ENCODE assay signal across 21 cellular contexts in the genomic region with DNA sequence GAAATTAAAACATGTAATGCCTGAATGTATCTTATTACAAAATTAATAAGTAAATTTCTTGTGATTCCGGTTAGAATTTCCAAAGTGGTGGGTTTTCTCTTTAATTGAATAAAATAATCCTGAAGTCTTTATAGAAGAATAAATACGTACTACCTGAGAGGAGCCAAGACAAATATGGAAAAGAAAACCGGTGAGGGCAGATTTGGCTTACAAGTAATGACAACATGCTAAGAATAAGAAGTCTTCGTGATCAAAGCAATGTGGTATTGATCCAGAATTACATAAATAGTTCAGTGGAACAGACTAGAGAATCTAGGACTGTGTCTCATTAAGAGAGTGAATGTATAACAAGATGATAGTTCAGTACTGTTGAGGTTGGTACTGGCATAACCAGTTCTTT.
DNase-seq lines count a peak whose midpoint lies in the region; ATAC-seq and TF ChIP-seq lines count a peak whose summit lies in the region.
"Had no signal": no experiment of that assay in that cellular context is flagged by ENCODE, and none has a peak within 500 bp of the region (broad histone marks: within the 10 kb centered on the region; RNA-seq: fewer than 3 reads in every experiment).

No MANE protein-coding gene starts in this region.

- DNase-seq in IMR-90 (no peak), RWPE2 (ENCODE audit: low spot score) (no peak), hepatocyte (ENCODE audit: low spot score) (no peak), suprapubic skin (ENCODE audit: low spot score in 2 of 2) (no peak), UCSD-AML1 (lab: John Stamatoyannopoulos, UW; ENCODE audit: unreplicated experiment) (no peak), cortex of kidney (lab: John Stamatoyannopoulos, UW) (no peak)
- DNase-seq in naive thymus-derived CD4-positive, alpha-beta T cell, result no peak
- DNase-seq: ACHN; Caco-2; CD4-positive, alpha-beta T cell; DMS153; NCI-H1417; NCI-H1694 treated with DMSO at 0.1 percent for 48 hours; NCI-H446; NCI-H69 had no signal

- no peak overlapping the region for H4K91ac ChIP-seq in IMR-90 (ENCODE audit: insufficient read depth, low read depth, low read length)

- H3K14ac ChIP-seq in IMR-90 (replicated peaks; ENCODE audit: low read depth, low read length), result no peak overlapping the region

- H3K4me3 Mint-ChIP-seq in naive thymus-derived CD4-positive, alpha-beta T cell, result no peak overlapping the region
- H3K4me3 Mint-ChIP-seq: CD4-positive, alpha-beta T cell; GM23338 had no signal

- peaks cover 3 to 20% of the 10 kb centered on the region in 2 experiments; a peak in 3 of 4 replicates for H3K79me1 ChIP-seq in IMR-90 (ENCODE audit: low read depth in 1 of 2, low read length in 2 of 2)

- no peaks in the 10 kb centered on the region for H3K9me3 ChIP-seq in IMR-90 (ENCODE audit: control insufficient read depth, insufficient read depth, low read length)
- H3K9me3 ChIP-seq in RWPE2 (ENCODE audit: severe bottlenecking), result no peaks in the 10 kb centered on the region
- H3K9me3 ChIP-seq in hepatocyte (ENCODE audit: low read depth), result no peaks in the 10 kb centered on the region
- no peaks in the 10 kb centered on the region for H3K9me3 ChIP-seq in suprapubic skin
- no peaks in the 10 kb centered on the region for H3K9me3 ChIP-seq in naive thymus-derived CD4-positive, alpha-beta T cell (ENCODE audit: control insufficient read depth in 2 of 3, low read length in 3 of 3)
- H3K9me3 ChIP-seq: BLaER1, Caco-2, HAP-1, Peyer's patch, SJSA1 had no signal

- H3K9me1 ChIP-seq in IMR-90 (ENCODE audit: insufficient read depth, low read length), result peaks cover 17% of the 10 kb centered on the region

- H3K27ac ChIP-seq in IMR-90 (ENCODE audit: insufficient read depth, low read length), result no peak overlapping the region
- H3K27ac ChIP-seq in RWPE2 (ENCODE audit: poor library complexity, severe bottlenecking), result peak overlapping the region; percentile 91
- H3K27ac ChIP-seq in hepatocyte, result peak overlapping the region; percentile 17
- peak overlapping the region; percentile 14 for H3K27ac ChIP-seq in suprapubic skin
- no peak overlapping the region for H3K27ac ChIP-seq in naive thymus-derived CD4-positive, alpha-beta T cell (ENCODE audit: low read depth, low read length)
- H3K27ac ChIP-seq: BLaER1, SJSA1 had no signal

- CTCF ChIA-PET in IMR-90 (lab: Yijun Ruan, JAX), result no interaction called here
- CTCF ChIA-PET in naive thymus-derived CD4-positive, alpha-beta T cell (lab: Charles Lee), result no interaction called here

- H2AK5ac ChIP-seq in IMR-90 (ENCODE audit: low read depth, low read length), result no peak overlapping the region

- peaks cover 0 to 1% (median 0%) of the 10 kb centered on the region in 11 donors for H3K9me3 Mint-ChIP-seq in naive thymus-derived CD4-positive, alpha-beta T cell
- H3K9me3 Mint-ChIP-seq: CD4-positive, alpha-beta T cell; GM23338; IgD-negative memory B cell had no signal

- no peak overlapping the region for H4K8ac ChIP-seq in IMR-90 (ENCODE audit: low read depth in 2 of 2, low read length in 2 of 2)

- H2BK5ac ChIP-seq in IMR-90 (ENCODE audit: low read depth, low read length, poor library complexity, severe bottlenecking), result no peak overlapping the region

- peak overlapping the region; percentile 20; the same call in 1 of the 2 replicates for H2BK20ac ChIP-seq in IMR-90 (ENCODE audit: low read depth, low read length)

- TF ChIP-seq CTCF in IMR-90 (conservative IDR thresholded peaks at IDR 0.05; ENCODE audit: low read depth, low read length) (no peak), RWPE2 (IDR thresholded peaks at IDR 0.05; ENCODE audit: poor library complexity, severe bottlenecking) (no peak), hepatocyte (IDR thresholded peaks at IDR 0.05; ENCODE audit: poor library complexity) (no peak), suprapubic skin (IDR thresholded peaks at IDR 0.05) (no peak)

- in situ Hi-C loops in IMR-90 (cut with MboI; ENCODE audit: low sequenced_read_pairs), result no loop called here

- H3K27me3 Mint-ChIP-seq in naive thymus-derived CD4-positive, alpha-beta T cell, result peaks cover 0 to 33% (median 7%) of the 10 kb centered on the region in 5 donors

- no peak overlapping the region for H3K27ac Mint-ChIP-seq in naive thymus-derived CD4-positive, alpha-beta T cell
- H3K27ac Mint-ChIP-seq: CD4-positive, alpha-beta T cell; GM23338 had no signal

- H3K4me1 Mint-ChIP-seq in naive thymus-derived CD4-positive, alpha-beta T cell, result peaks cover 13 to 28% (median 22%) of the 10 kb centered on the region in 7 donors

- H3K4me3 ChIP-seq in IMR-90 (ENCODE audit: insufficient read depth, low read depth, low read length) (no peak overlapping the region), RWPE2 (ENCODE audit: severe bottlenecking) (no peak overlapping the region), hepatocyte (no peak overlapping the region), suprapubic skin (no peak overlapping the region)
- H3K4me3 ChIP-seq in naive thymus-derived CD4-positive, alpha-beta T cell (ENCODE audit: low read length), result no peak overlapping the region
- H3K4me3 ChIP-seq: BLaER1, GM23338, HAP-1, SJSA1 had no signal

- 100% methylated on average over 3 of the region's 4 CpGs; no CpG with 5 or more reads in 1 of the 2 experiments for WGBS in IMR-90 (ENCODE audit: extremely low coverage in 2 of 2, insufficient read length in 1 of 2), 2 experiments
- WGBS in hepatocyte (ENCODE audit: low lambda C conversion rate, missing lambda C conversion rate), result 93% methylated on average over 4 of the region's 4 CpGs
- whole genome bisulfite sequencing in suprapubic skin, result 75% methylated on average over 4 of the region's 4 CpGs

- peaks cover 0 to 2% (median 0%) of the 10 kb centered on the region in 5 donors for H3K36me3 Mint-ChIP-seq in naive thymus-derived CD4-positive, alpha-beta T cell

- H3K9me2 ChIP-seq in hepatocyte (replicated peaks; ENCODE audit: insufficient read depth), result no peaks in the 10 kb centered on the region

- TF ChIP-seq POLR2A in IMR-90 (IDR thresholded peaks at IDR 0.05; ENCODE audit: low read depth, low read length), result no peak
- TF ChIP-seq POLR2A in suprapubic skin (IDR thresholded peaks at IDR 0.05), result no peak

- H3K36me3 ChIP-seq in IMR-90 (ENCODE audit: control insufficient read depth, insufficient read depth, low read length) (no peaks in the 10 kb centered on the region), RWPE2 (ENCODE audit: low read depth) (0 out of 2 replicates have a peak, but pooled peaks cover 3% of the 10 kb centered on the region), hepatocyte (replicated peaks; ENCODE audit: insufficient read depth, low read depth) (no peaks in the 10 kb centered on the region), suprapubic skin (no peaks in the 10 kb centered on the region)
- H3K36me3 ChIP-seq in naive thymus-derived CD4-positive, alpha-beta T cell (ENCODE audit: control insufficient read depth in 2 of 3, insufficient read depth in 3 of 3, low read length in 3 of 3), result no peaks in the 10 kb centered on the region
- H3K36me3 ChIP-seq: BLaER1, HAP-1, Peyer's patch, SJSA1 had no signal

- H2AK9ac ChIP-seq in IMR-90 (replicated peaks; ENCODE audit: low read depth, low read length, poor library complexity), result no peak overlapping the region

- no TSS peak for BruUV-seq in IMR-90 (replicated peaks; lab: Mats Ljungman, UMichigan)

- H3K4me2 ChIP-seq in IMR-90 (ENCODE audit: low read depth, low read length) (no peak overlapping the region), hepatocyte (no peak overlapping the region)
- H3K4me2 ChIP-seq: BLaER1, GM23338 had no signal

- no peak for TF ChIP-seq RAD21 in IMR-90 (IDR thresholded peaks at IDR 0.05; ENCODE audit: low read length)

- H3K9ac ChIP-seq in IMR-90 (ENCODE audit: low read depth, low read length), result no peak overlapping the region
- H3K9ac ChIP-seq: BLaER1 had no signal

- no peak overlapping the region; the same call in 2 of the 3 replicates for H2BK15ac ChIP-seq in IMR-90 (ENCODE audit: low read depth, low read length)

- no peak overlapping the region for H3K18ac ChIP-seq in IMR-90 (ENCODE audit: low read depth, low read length)

- no peak overlapping the region; the same call in 1 of the 2 replicates for H2BK120ac ChIP-seq in IMR-90 (ENCODE audit: low read depth, low read length)

- peaks cover 19% of the 10 kb centered on the region for H3K4me1 ChIP-seq in IMR-90 (ENCODE audit: control insufficient read depth, insufficient read depth, low read length)
- H3K4me1 ChIP-seq in RWPE2 (ENCODE audit: insufficient read depth, poor library complexity, severe bottlenecking), result peaks cover 71% of the 10 kb centered on the region
- H3K4me1 ChIP-seq in hepatocyte (ENCODE audit: insufficient read depth), result peaks cover 52% of the 10 kb centered on the region
- H3K4me1 ChIP-seq in suprapubic skin, result peaks cover 6% of the 10 kb centered on the region
- no peaks in the 10 kb centered on the region for H3K4me1 ChIP-seq in naive thymus-derived CD4-positive, alpha-beta T cell (ENCODE audit: control insufficient read depth in 2 of 2, insufficient read depth in 2 of 2, low read length in 2 of 2)
- H3K4me1 ChIP-seq: HAP-1 had no signal

- H3K4ac ChIP-seq in IMR-90 (ENCODE audit: low read depth, low read length), result no peak overlapping the region

- POLR2A ChIA-PET in IMR-90 (lab: Charles Lee; ENCODE audit: unreplicated experiment), result no interaction called here
- POLR2A ChIA-PET in naive thymus-derived CD4-positive, alpha-beta T cell (lab: Charles Lee), result no interaction called here

- no peak for TF ChIP-seq EP300 in suprapubic skin (IDR thresholded peaks at IDR 0.05)

- intact Hi-C loops in IMR-90 (cut with micrococcal nuclease), result no loop called here
- intact Hi-C loops in naive thymus-derived CD4-positive, alpha-beta T cell (cut with micrococcal nuclease), result no loop called here

- no peak overlapping the region for H3K23ac ChIP-seq in IMR-90 (ENCODE audit: low read depth, low read length)

- no peaks in the 10 kb centered on the region for H3K27me3 ChIP-seq in IMR-90 (ENCODE audit: control insufficient read depth, insufficient read depth, low read length)
- H3K27me3 ChIP-seq in RWPE2 (ENCODE audit: insufficient read depth, poor library complexity, severe bottlenecking), result no peaks in the 10 kb centered on the region
- H3K27me3 ChIP-seq in hepatocyte, result no peaks in the 10 kb centered on the region
- H3K27me3 ChIP-seq in suprapubic skin, result no peaks in the 10 kb centered on the region
- no peaks in the 10 kb centered on the region for H3K27me3 ChIP-seq in naive thymus-derived CD4-positive, alpha-beta T cell (ENCODE audit: control insufficient read depth in 2 of 2, insufficient read depth in 2 of 2, low read length in 2 of 2)
- H3K27me3 ChIP-seq: BLaER1, Peyer's patch, SJSA1 had no signal

- H3K79me2 ChIP-seq in hepatocyte, result peaks cover 87% of the 10 kb centered on the region

- no peak overlapping the region for H2AFZ ChIP-seq in IMR-90 (replicated peaks; ENCODE audit: low read length, poor library complexity)
- H2AFZ ChIP-seq in hepatocyte, result no peak overlapping the region
- H2AFZ ChIP-seq: GM23338 had no signal

- no peak overlapping the region for H4K5ac ChIP-seq in IMR-90 (ENCODE audit: low read depth, low read length)

- H3K56ac ChIP-seq in IMR-90 (ENCODE audit: extremely low read depth, insufficient read depth, low read length), result no peak overlapping the region

- dilution Hi-C loops in IMR-90 (cut with HindIII; ENCODE audit: low sequenced_read_pairs, unreplicated experiment), result no loop called here

- ATAC-seq in IMR-90 (ENCODE audit: low read depth) (no peak), RWPE2 (ENCODE audit: low read depth) (no peak)
- ATAC-seq in naive thymus-derived CD4-positive, alpha-beta T cell, result no peak
- ATAC-seq: GM23338 had no signal

- H4K20me1 ChIP-seq in IMR-90 (ENCODE audit: insufficient read depth, low read length) (no peaks in the 10 kb centered on the region), hepatocyte (ENCODE audit: insufficient read depth, poor library complexity, severe bottlenecking) (peaks cover 2% of the 10 kb centered on the region)

Comparison
In these comparisons a context has a peak if more than half of its experiments do, and no peak if none do; other contexts are left out.
1. H3K27ac ChIP-seq: peak in RWPE2 (single experiment), hepatocyte (single experiment) and suprapubic skin (single experiment); none in IMR-90 (single experiment) and naive thymus-derived CD4-positive, alpha-beta T cell (single experiment).